Comparison of ENCODE assay signal across 34 cellular contexts in the genomic region with DNA sequence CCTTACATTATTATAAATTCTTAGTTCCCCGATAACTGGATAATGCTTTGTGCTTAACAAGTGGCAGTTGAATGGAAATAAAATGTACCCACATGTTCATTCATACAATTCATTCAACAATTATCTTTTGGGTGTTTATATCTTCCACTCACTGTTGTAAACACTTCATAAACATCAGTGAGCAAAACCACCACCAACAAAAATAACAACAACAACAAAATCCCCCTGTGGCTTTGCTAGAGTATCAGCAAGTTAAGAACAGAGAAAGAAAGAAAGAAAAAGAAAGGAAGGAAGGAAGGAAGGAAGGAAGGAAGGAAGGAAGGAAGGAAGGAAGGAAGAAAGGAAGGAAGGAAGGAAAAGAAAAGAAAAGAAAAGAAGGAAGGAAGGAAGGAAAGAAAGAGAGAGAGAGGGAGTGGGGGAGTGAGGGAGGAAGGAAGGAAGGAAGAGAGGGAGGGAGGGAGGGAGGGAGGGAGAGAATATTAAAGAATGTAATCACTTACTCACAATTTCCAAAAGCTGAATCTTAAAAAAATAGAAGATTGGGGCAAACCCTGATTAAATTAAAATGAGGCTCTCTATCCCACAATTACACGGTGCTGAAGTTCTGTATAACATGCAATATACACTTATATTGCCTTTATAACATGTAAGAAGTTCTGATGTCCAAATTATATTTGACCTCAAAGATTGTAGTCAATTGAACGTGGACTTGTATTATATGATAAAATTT.
"Had no signal": no experiment of that assay in that cellular context is flagged by ENCODE, and none has a peak within 500 bp of the region (broad histone marks: within the 10 kb centered on the region; RNA-seq: fewer than 3 reads in every experiment).

No MANE protein-coding gene starts in this region.

- H3K27me3 ChIP-seq: adrenal gland, body of pancreas, brain microvascular endothelial cell, breast epithelium had no signal

- H3K9me3 ChIP-seq: adrenal gland, body of pancreas, breast epithelium had no signal

- H3K36me3 ChIP-seq: adrenal gland, brain microvascular endothelial cell, breast epithelium had no signal

- ATAC-seq: activated CD8-positive, alpha-beta T cell treated with anti-CD3 and anti-CD28 coated beads for 36 hours; activated naive CD4-positive, alpha-beta T cell treated with anti-CD3 and anti-CD28 coated beads, Interleukin-2, amount 50 U/mL, for 72 hours; activated T-cell treated with anti-CD3 and anti-CD28 coated beads, Interleukin-2, amount 50 U/mL, for 4 hours; activated T-cell treated with anti-CD3 and anti-CD28 coated beads, Interleukin-2, amount 50 U/mL, for 72 hours; activated T-helper 17 cell treated with anti-CD3 and anti-CD28 coated beads, Interleukin-2, amount 50 U/mL, for 72 hours; body of pancreas had no signal

- H3K4me3 ChIP-seq: adrenal gland, body of pancreas, breast epithelium had no signal

- H3K27ac ChIP-seq: adrenal gland, body of pancreas, brain microvascular endothelial cell, breast epithelium, VCaP had no signal

- FAIRE-seq: astrocyte, TTC549 had no signal

- DNase-seq: activated B cell treated with CpG ODN at 0.5 μM for 24 hours; activated CD4-positive, alpha-beta memory T cell treated with anti-CD3 and anti-CD28 coated beads for 36 hours; activated CD4-positive, alpha-beta T cell treated with anti-CD3 and anti-CD28 coated beads for 4 hours; activated CD4-positive, alpha-beta T cell treated with anti-CD3 and anti-CD28 coated beads, Interleukin-2, amount 10 ng/mL, durations not matched to agents 24 days and 14 days; activated CD4-positive, alpha-beta T cell treated with anti-CD3 and anti-CD28 coated beads, Interleukin-2, amount 50 U/mL, for 1 hour; activated CD4-positive, alpha-beta T cell treated with anti-CD3 and anti-CD28 coated beads, Interleukin-2, amount 50 U/mL, for 4 hours; activated CD4-positive, CD25-positive, alpha-beta regulatory T cell treated with anti-CD3 and anti-CD28 coated beads, Interleukin-2, amount 50 U/mL, for 72 hours; activated CD8-positive, alpha-beta memory T cell treated with anti-CD3 and anti-CD28 coated beads, Interleukin-2, amount 50 U/mL, for 4 hours; activated CD8-positive, alpha-beta T cell treated with anti-CD3 and anti-CD28 coated beads for 36 hours; activated effector memory CD4-positive, alpha-beta T cell treated with anti-CD3 and anti-CD28 coated beads, Interleukin-2, amount 50 U/mL, for 16 hours; activated gamma-delta T cell treated with Interleukin-2 at 50 U/mL for 16 hours; activated naive CD4-positive, alpha-beta T cell; activated naive CD4-positive, alpha-beta T cell treated with anti-CD3 and anti-CD28 coated beads for 36 hours; activated naive CD4-positive, alpha-beta T cell treated with anti-CD3 and anti-CD28 coated beads, Interleukin-2, amount 50 U/mL, for 16 hours; activated naive CD8-positive, alpha-beta T cell treated with anti-CD3 and anti-CD28 coated beads for 36 hours; activated T-cell treated with anti-CD3 and anti-CD28 coated beads for 4 hours; activated T-cell treated with anti-CD3 and anti-CD28 coated beads, Interleukin-2, amount 50 U/mL, for 1 hour; activated T-cell treated with anti-CD3 and anti-CD28 coated beads, Interleukin-2, amount 50 U/mL, for 4 hours; activated T-cell treated with anti-CD3 and anti-CD28 coated beads, Interleukin-2, amount 50 U/mL, for 72 hours; adrenal gland; amniotic stem cell; aorta; body of pancreas; brain microvascular endothelial cell; central memory CD4-positive, alpha-beta T cell; T-helper 1 cell; T-helper 2 cell; T-helper 9 cell had no signal

- H3K4me1 ChIP-seq: adrenal gland, body of pancreas, breast epithelium had no signal
